Comparison of ENCODE assay signal across 10 cellular contexts in genomic region chr15:24878153-24878552, GRCh38.
A peak's percentile ranks its signal among the peaks of the same experiment; 100 is the strongest.
DNase-seq lines count a peak whose midpoint lies in the region; ATAC-seq and TF ChIP-seq lines count a peak whose summit lies in the region.
"Had no signal": no experiment of that assay in that cellular context is flagged by ENCODE, and none has a peak within 500 bp of the region (broad histone marks: within the 10 kb centered on the region; RNA-seq: fewer than 3 reads in every experiment).

No MANE protein-coding gene starts in this region.

- peak overlapping the region in 10 of 12 donors; percentile 18 to 55 (median 43) for H3K4me3 ChIP-seq in heart left ventricle
- H3K4me3 ChIP-seq in spleen, result peak overlapping the region in 7 of 8 donors; percentile 15 to 56 (median 17)
- H3K4me3 ChIP-seq: cardiac muscle cell had no signal

- H3K9me3 ChIP-seq in heart left ventricle, result peaks cover 0 to 18% (median 0%) of the 10 kb centered on the region in 12 donors
- peaks cover 0 to 72% (median 41%) of the 10 kb centered on the region in 8 donors for H3K9me3 ChIP-seq in spleen

- H3K4me1 Mint-ChIP-seq in HFFc6 (ENCODE audit: low read depth), result peaks cover 5% of the 10 kb centered on the region; the same call in 1 of the 2 replicates
- peaks cover 2% of the 10 kb centered on the region for H3K4me1 Mint-ChIP-seq in activated naive CD8-positive, alpha-beta T cell (ENCODE audit: low read depth)

- H3K4me1 ChIP-seq in heart left ventricle (no peaks in the 10 kb centered on the region), spleen (no peaks in the 10 kb centered on the region)

- ATAC-seq in heart left ventricle (peak; percentile 55 to 92 (median 71)), HG02759 (IDR thresholded peaks at IDR 0.05; ENCODE audit: unreplicated experiment) (no peak), HG03039 (IDR thresholded peaks at IDR 0.05; ENCODE audit: unreplicated experiment) (no peak), GM19023 (IDR thresholded peaks at IDR 0.05; ENCODE audit: unreplicated experiment) (no peak)

- H3K9me3 Mint-ChIP-seq in HFFc6, result peaks cover 26% of the 10 kb centered on the region
- H3K9me3 Mint-ChIP-seq in activated naive CD8-positive, alpha-beta T cell (ENCODE audit: low read depth), result peaks cover 15% of the 10 kb centered on the region

- no peaks in the 10 kb centered on the region for H3K36me3 Mint-ChIP-seq in HFFc6 (ENCODE audit: low read depth)
- H3K36me3 Mint-ChIP-seq in activated naive CD8-positive, alpha-beta T cell, result peaks cover 12% of the 10 kb centered on the region

- TF ChIP-seq POLR2A in heart left ventricle (IDR thresholded peaks at IDR 0.05) (no peak), spleen (IDR thresholded peaks at IDR 0.05) (no peak)

- DNase-seq in HFFc6 (no peak), heart left ventricle (peak in 4 of 5 donors; percentile 28 to 48 (median 34)), spleen (no peak), GM13976 (ENCODE audit: low spot score) (no peak)
- DNase-seq: stimulated activated CD4-positive, alpha-beta T cell treated with anti-CD3 and anti-CD28 coated beads, Interleukin-2, amount 100 ng/mL, for 48 hours had no signal

- no peak overlapping the region for H3K27ac Mint-ChIP-seq in HFFc6
- no peak overlapping the region for H3K27ac Mint-ChIP-seq in activated naive CD8-positive, alpha-beta T cell

- H3K27me3 ChIP-seq in heart left ventricle (no peaks in the 10 kb centered on the region), spleen (replicated peaks in 1 of 7) (no peaks in the 10 kb centered on the region)
- H3K27me3 ChIP-seq: cardiac muscle cell had no signal

- TF ChIP-seq CTCF in HFFc6 (IDR thresholded peaks at IDR 0.05) (no peak), heart left ventricle (IDR thresholded peaks at IDR 0.05) (no peak), spleen (IDR thresholded peaks at IDR 0.05 in 8 of 11, conservative IDR thresholded peaks at IDR 0.05 in 3 of 11) (no peak), GM13976 (IDR thresholded peaks at IDR 0.05; ENCODE audit: borderline replicate concordance, control extremely low read depth, extremely low read depth, insufficient read depth, missing control alignments) (no peak)

- intact Hi-C loops in heart left ventricle (cut with DNase I) (loop anchor here in 1 of 10 donors (10.0 kb wide), 1 partner anchor 47 kb away; no protein-coding TSS in a partner anchor), spleen (cut with DNase I; ENCODE audit: low total_unique reads) (no loop called here)

- H3K27ac ChIP-seq in heart left ventricle (peak overlapping the region in 2 of 12 donors; percentile 35 to 46), spleen (no peak overlapping the region)
- H3K27ac ChIP-seq: cardiac muscle cell had no signal

- H3K36me3 ChIP-seq in heart left ventricle (no peaks in the 10 kb centered on the region), spleen (no peaks in the 10 kb centered on the region)

- in situ Hi-C loops in GM13976 (cut with MboI; ENCODE audit: low sequenced_read_pairs, unreplicated experiment), result no loop called here

- H3K27me3 Mint-ChIP-seq in HFFc6 (ENCODE audit: insufficient read depth), result no peaks in the 10 kb centered on the region; the same call in 1 of the 2 replicates
- H3K27me3 Mint-ChIP-seq in activated naive CD8-positive, alpha-beta T cell, result no peaks in the 10 kb centered on the region

- WGBS in heart left ventricle, 4 donors, result 27 to 46% (median 36%) methylated on average over 37 of the region's 37 CpGs
- 35 to 53% (median 48%) methylated on average over 35 to 37 of the region's 37 CpGs for WGBS in spleen, 5 donors

- H3K4me3 Mint-ChIP-seq in HFFc6, result peak overlapping the region; percentile 43; the same call in 1 of the 2 replicates
- peak overlapping the region; percentile 72 for H3K4me3 Mint-ChIP-seq in activated naive CD8-positive, alpha-beta T cell

Comparison
In these comparisons a context has a peak if more than half of its experiments do, and no peak if none do; other contexts are left out.
1. DNase-seq: peak in heart left ventricle (4 of 5); none in HFFc6 (single experiment), spleen (single experiment) and GM13976 (single experiment).
2. ATAC-seq: peak in heart left ventricle (4 of 4); none in HG02759 (single experiment), HG03039 (single experiment) and GM19023 (single experiment).